In genomic region chr4:56387023-56388001, GRCh38 we compare ENCODE assay signal across 8 cellular contexts. TPM values are rescaled to one million over a fixed set of nuclear protein-coding genes. Genes with fewer than 3 reads are reported as not detected.
DNase-seq lines count a peak whose midpoint lies in the region; ATAC-seq and TF ChIP-seq lines count a peak whose summit lies in the region.

Gene AASDH, minus strand, starts transcription at chr4:56387491. Its CDS starts 3,192 bp downstream, at chr4:56384299.

- H3K27me3 Mint-ChIP-seq in IgD-negative memory B cell, result no peaks in the 10 kb centered on the region

- H3K27ac Mint-ChIP-seq in IgD-negative memory B cell, result peak within 1 kb of the TSS; percentile 95 to 99 (median 96)

- ATAC-seq in GM21529 (IDR thresholded peaks at IDR 0.05; ENCODE audit: unreplicated experiment), result peak; percentile 93

- H3K9me3 Mint-ChIP-seq in IgD-negative memory B cell, result no peaks in the 10 kb centered on the region

- H3K4me1 Mint-ChIP-seq in IgD-negative memory B cell, result peaks cover 16 to 31% (median 31%) of the 10 kb centered on the region in 3 donors

- no peaks in the 10 kb centered on the region for H3K36me3 Mint-ChIP-seq in IgD-negative memory B cell

- peak within 1 kb of the TSS; percentile 93 to 97 (median 94) for H3K4me3 Mint-ChIP-seq in IgD-negative memory B cell

- peak within 1 kb of the TSS; percentile 88 for H3K4me3 ChIP-seq in epithelial cell of proximal tubule (ENCODE audit: low read depth, low read length)

- DNase-seq in DMS 273 treated with DMSO at 0.1 percent for 48 hours (lab: John Stamatoyannopoulos, UW) (peak; percentile 81), OCI-M2 (lab: John Stamatoyannopoulos, UW; ENCODE audit: unreplicated experiment) (peak; percentile 75), activated T-cell treated with anti-CD3 and anti-CD28 coated beads for 48 hours (ENCODE audit: low read depth) (peak; percentile 92), epithelial cell of proximal tubule (ENCODE audit: low read depth) (peak; percentile 74), mucosa of gallbladder (ENCODE audit: low spot score) (peak; percentile 96)
- DNase-seq in stimulated activated CD8-positive, alpha-beta memory T cell treated with anti-CD3 and anti-CD28 coated beads, Interleukin-4, amount 100 ng/mL, for 4 hours (ENCODE audit: low read depth in 2 of 2, low spot score in 1 of 2), result peak; percentile 91

- TF ChIP-seq CTCF in epithelial cell of proximal tubule (conservative IDR thresholded peaks at IDR 0.05; ENCODE audit: low read depth, low read length), result no peak

RNA-seq across cellular contexts. Expression of gene AASDH, which starts in this region (rescaled TPM):
- 24.8 TPM for polyA plus RNA-seq in IgD-negative memory B cell
- total RNA-seq in epithelial cell of proximal tubule (5.7 and 11.0 TPM in 2 replicates), mucosa of gallbladder (15.8 TPM)

Comparison
In these comparisons a context has a peak if more than half of its experiments do, and no peak if none do; other contexts are left out.
1. Peak in every context shown above with its lines: DNase-seq, ATAC-seq and H3K4me3 ChIP-seq.